ENCODE assay signal across 9 cellular contexts in genomic region chr12:123115409-123116111, GRCh38. TPM values are rescaled to one million over a fixed set of nuclear protein-coding genes. Genes with fewer than 3 reads are reported as not detected.
DNase-seq lines count a peak whose midpoint lies in the region; ATAC-seq and TF ChIP-seq lines count a peak whose summit lies in the region.
"Had no signal": no experiment of that assay in that cellular context is flagged by ENCODE, and none has a peak within 500 bp of the region (broad histone marks: within the 10 kb centered on the region; RNA-seq: fewer than 3 reads in every experiment).

No MANE protein-coding gene starts in this region.

- TF ChIP-seq EP300 in stomach (IDR thresholded peaks at IDR 0.05) = no peak

- H3K27ac ChIP-seq in stomach = peak overlapping the region in 4 of 5 donors; percentile 69 to 86 (median 74)
- H3K27ac ChIP-seq: 22Rv1 had no signal

- 63 to 83% (median 72%) methylated on average over 7 to 8 of the region's 8 CpGs for WGBS in stomach, 5 donors

- H3K4me3 ChIP-seq in stomach = no peak overlapping the region

- ATAC-seq in left ventricle myocardium superior (peak; percentile 92), GM18520 (IDR thresholded peaks at IDR 0.05; ENCODE audit: unreplicated experiment) (no peak)

- H3K36me3 Mint-ChIP-seq in T-helper 1 cell treated with Interleukin-12 subunit alpha and Interleukin-12 subunit beta and Interleukin-4 antibody, amounts not matched to agents 30 μg/mL and 1 μg/mL, for 36 hours (ENCODE audit: low read depth) = peaks cover 4% of the 10 kb centered on the region
- H3K36me3 Mint-ChIP-seq in activated naive CD4-positive, alpha-beta T cell treated with anti-CD3 and anti-CD28 coated beads, Interleukin-2, amount 50 U/mL, for 24 hours = peaks cover 2% of the 10 kb centered on the region

- H3K9me3 Mint-ChIP-seq in T-helper 1 cell treated with Interleukin-12 subunit alpha and Interleukin-12 subunit beta and Interleukin-4 antibody, amounts not matched to agents 30 μg/mL and 1 μg/mL, for 36 hours = no peaks in the 10 kb centered on the region
- H3K9me3 Mint-ChIP-seq in activated naive CD4-positive, alpha-beta T cell treated with anti-CD3 and anti-CD28 coated beads, Interleukin-2, amount 50 U/mL, for 24 hours = no peaks in the 10 kb centered on the region

- no peak for TF ChIP-seq POLR2A in stomach (IDR thresholded peaks at IDR 0.05)

- no peak for TF ChIP-seq CTCF in stomach (IDR thresholded peaks at IDR 0.05)

- no peaks in the 10 kb centered on the region for H3K9me3 ChIP-seq in stomach

- no peaks in the 10 kb centered on the region for H3K36me3 ChIP-seq in stomach

- H3K4me1 ChIP-seq in stomach = peaks cover 32 to 67% (median 55%) of the 10 kb centered on the region in 4 donors

- peaks cover 32% of the 10 kb centered on the region for H3K4me1 Mint-ChIP-seq in T-helper 1 cell treated with Interleukin-12 subunit alpha and Interleukin-12 subunit beta and Interleukin-4 antibody, amounts not matched to agents 30 μg/mL and 1 μg/mL, for 36 hours (ENCODE audit: low read depth)
- peaks cover 79% of the 10 kb centered on the region for H3K4me1 Mint-ChIP-seq in activated naive CD4-positive, alpha-beta T cell treated with anti-CD3 and anti-CD28 coated beads, Interleukin-2, amount 50 U/mL, for 24 hours

- intact Hi-C loops in left ventricle myocardium superior (cut with micrococcal nuclease) (no loop called here), stomach (cut with DNase I; ENCODE audit: low total_unique reads) (no loop called here)

- peak overlapping the region; percentile 45 for H3K27ac Mint-ChIP-seq in T-helper 1 cell treated with Interleukin-12 subunit alpha and Interleukin-12 subunit beta and Interleukin-4 antibody, amounts not matched to agents 30 μg/mL and 1 μg/mL, for 36 hours
- H3K27ac Mint-ChIP-seq in activated naive CD4-positive, alpha-beta T cell treated with anti-CD3 and anti-CD28 coated beads, Interleukin-2, amount 50 U/mL, for 24 hours = peak overlapping the region; percentile 77

- H3K4me3 Mint-ChIP-seq in T-helper 1 cell treated with Interleukin-12 subunit alpha and Interleukin-12 subunit beta and Interleukin-4 antibody, amounts not matched to agents 30 μg/mL and 1 μg/mL, for 36 hours = no peak overlapping the region
- H3K4me3 Mint-ChIP-seq in activated naive CD4-positive, alpha-beta T cell treated with anti-CD3 and anti-CD28 coated beads, Interleukin-2, amount 50 U/mL, for 24 hours = peak overlapping the region; percentile 59

- in situ Hi-C loops in KBM-7 (cut with MboI; ENCODE audit: low pct_unique_long_range_greater_than_20kb, low sequenced_read_pairs) = no loop called here

- DNase-seq in T-helper 1 cell = no peak
- DNase-seq in left ventricle myocardium superior = peak; percentile 68
- no peak for DNase-seq in stomach
- DNase-seq in KBM-7 = no peak
- no peak for DNase-seq in HuH-7.5 (ENCODE audit: low spot score)

- no peaks in the 10 kb centered on the region for H3K27me3 ChIP-seq in stomach

- no peaks in the 10 kb centered on the region for H3K27me3 Mint-ChIP-seq in T-helper 1 cell treated with Interleukin-12 subunit alpha and Interleukin-12 subunit beta and Interleukin-4 antibody, amounts not matched to agents 30 μg/mL and 1 μg/mL, for 36 hours (ENCODE audit: low read depth)
- H3K27me3 Mint-ChIP-seq in activated naive CD4-positive, alpha-beta T cell treated with anti-CD3 and anti-CD28 coated beads, Interleukin-2, amount 50 U/mL, for 24 hours = no peaks in the 10 kb centered on the region

RNA-seq across cellular contexts. Expression of gene PITPNM2, which starts 35.3 kb away (rescaled TPM):
- total RNA-seq in left ventricle myocardium superior (20.8 TPM), stomach (10 to 100 TPM in 3 of 5 donors, 1 to 10 TPM in 2; 5.2 to 28.1 (median 13.4) TPM)
- 1 to 10 TPM; 1.8 to 5.9 (median 4.6) TPM for polyA plus RNA-seq in stomach
